In the genomic region with DNA sequence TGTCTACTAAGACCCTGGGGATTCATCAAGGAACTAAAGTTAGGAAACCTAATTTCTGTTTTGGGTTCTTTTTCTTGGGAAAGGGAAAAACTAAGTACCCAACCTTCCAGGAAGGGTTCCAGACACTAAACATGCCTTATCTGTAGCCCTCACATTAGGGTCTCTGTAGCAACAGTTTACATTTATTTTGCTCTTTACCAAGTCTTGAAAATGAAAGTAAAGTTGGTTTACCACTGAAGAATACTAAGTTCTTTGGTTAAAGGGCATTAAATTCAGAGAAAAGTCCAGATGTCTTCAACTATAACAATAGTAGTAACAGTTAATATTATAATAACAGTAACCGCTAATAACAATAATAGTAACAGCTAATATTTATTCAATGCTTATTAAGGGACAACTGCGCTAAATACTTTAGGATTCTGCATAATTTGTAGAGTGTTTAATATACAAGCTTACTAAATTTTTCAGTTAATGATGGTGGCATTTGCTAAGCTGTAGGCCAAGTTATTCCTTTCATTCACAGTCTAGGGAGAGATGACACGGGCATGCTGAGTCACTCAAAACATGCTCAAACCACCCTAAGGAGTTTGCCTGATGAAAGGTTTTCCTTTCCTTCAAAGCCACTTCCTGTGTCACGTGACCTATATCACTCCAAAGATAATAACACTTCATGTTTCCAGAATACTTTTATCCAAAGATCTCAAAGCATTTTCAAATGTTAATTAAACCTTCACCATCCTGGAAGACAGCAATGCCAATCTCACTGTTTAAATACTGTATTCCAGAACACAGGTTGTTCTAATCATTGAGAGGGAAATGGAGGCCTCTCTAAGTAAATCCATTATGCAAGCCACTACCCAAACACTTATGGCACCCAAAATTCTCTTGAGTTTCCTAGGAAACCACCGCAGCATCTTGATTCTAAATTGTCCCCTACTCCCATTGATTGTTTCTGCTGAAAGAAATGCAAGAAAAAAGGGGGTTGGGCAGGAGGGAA, we compare ENCODE assay signal across 12 cellular contexts.
A peak's percentile ranks its signal among the peaks of the same experiment; 100 is the strongest.
DNase-seq lines count a peak whose midpoint lies in the region; ATAC-seq, FAIRE-seq and TF ChIP-seq lines count a peak whose summit lies in the region.
"Had no signal": no experiment of that assay in that cellular context is flagged by ENCODE, and none has a peak within 500 bp of the region (broad histone marks: within the 10 kb centered on the region; RNA-seq: fewer than 3 reads in every experiment).

No MANE protein-coding gene starts in this region.

- DNase-seq in AG08396 (ENCODE audit: low spot score) (peak; percentile 48), HTR-8/SVneo (ENCODE audit: insufficient read length, low spot score) (peak; percentile 84), UCSD-AML1 (lab: John Stamatoyannopoulos, UW; ENCODE audit: unreplicated experiment) (peak; percentile 10), kidney glomerular epithelial cell (lab: John Stamatoyannopoulos, UW) (peak; percentile 72), endothelial cell (ENCODE audit: low spot score) (no peak), AML-193 (lab: John Stamatoyannopoulos, UW) (no peak), GM13976 (ENCODE audit: low spot score) (no peak)
- DNase-seq in stimulated activated naive CD8-positive, alpha-beta T cell treated with anti-CD3 and anti-CD28 coated beads, Interleukin-15, amount 100 ng/mL, for 72 hours = no peak
- DNase-seq: effector CD4-positive, alpha-beta T cell; NCI-H526; stimulated activated naive B cell treated with anti-CD40 and anti-IgM and Interleukin-4, amounts not matched to agents 10 μg/mL and 1 μg/mL and 100 μg/mL, for 72 hours had no signal

- TF ChIP-seq CTCF in endothelial cell (IDR thresholded peaks at IDR 0.05; ENCODE audit: unreplicated experiment) = no peak
- no peak for TF ChIP-seq CTCF in GM13976 (IDR thresholded peaks at IDR 0.05; ENCODE audit: borderline replicate concordance, control extremely low read depth, extremely low read depth, insufficient read depth, missing control alignments)

- H3K4me1 Mint-ChIP-seq in endothelial cell (ENCODE audit: unreplicated experiment) = peaks cover 11% of the 10 kb centered on the region
- no peaks in the 10 kb centered on the region for H3K4me1 Mint-ChIP-seq in stimulated activated naive CD8-positive, alpha-beta T cell treated with anti-CD3 and anti-CD28 coated beads, Interleukin-15, amount 100 ng/mL, for 72 hours
- H3K4me1 Mint-ChIP-seq: CD14-positive monocyte; stimulated activated naive B cell treated with anti-CD40 and anti-IgM and Interleukin-4, amounts not matched to agents 10 μg/mL and 1 μg/mL and 100 μg/mL, for 72 hours had no signal

- no peak for ATAC-seq in stimulated activated naive CD8-positive, alpha-beta T cell treated with anti-CD3 and anti-CD28 coated beads, Interleukin-15, amount 100 ng/mL, for 72 hours
- ATAC-seq: stimulated activated naive B cell treated with anti-CD40 and anti-IgM and Interleukin-4, amounts not matched to agents 10 μg/mL and 1 μg/mL and 100 μg/mL, for 72 hours had no signal

- no peak overlapping the region for H3K4me3 Mint-ChIP-seq in endothelial cell (ENCODE audit: unreplicated experiment)
- no peak overlapping the region for H3K4me3 Mint-ChIP-seq in stimulated activated naive CD8-positive, alpha-beta T cell treated with anti-CD3 and anti-CD28 coated beads, Interleukin-15, amount 100 ng/mL, for 72 hours
- H3K4me3 Mint-ChIP-seq: CD14-positive monocyte; stimulated activated naive B cell treated with anti-CD40 and anti-IgM and Interleukin-4, amounts not matched to agents 10 μg/mL and 1 μg/mL and 100 μg/mL, for 72 hours had no signal

- H3K27me3 Mint-ChIP-seq in endothelial cell (ENCODE audit: unreplicated experiment) = peaks cover 4% of the 10 kb centered on the region
- no peaks in the 10 kb centered on the region for H3K27me3 Mint-ChIP-seq in stimulated activated naive CD8-positive, alpha-beta T cell treated with anti-CD3 and anti-CD28 coated beads, Interleukin-15, amount 100 ng/mL, for 72 hours
- H3K27me3 Mint-ChIP-seq: stimulated activated naive B cell treated with anti-CD40 and anti-IgM and Interleukin-4, amounts not matched to agents 10 μg/mL and 1 μg/mL and 100 μg/mL, for 72 hours had no signal

- in situ Hi-C loops in GM13976 (cut with MboI; ENCODE audit: low sequenced_read_pairs, unreplicated experiment) = no loop called here

- no peaks in the 10 kb centered on the region for H3K36me3 Mint-ChIP-seq in endothelial cell (ENCODE audit: low read depth, unreplicated experiment)
- H3K36me3 Mint-ChIP-seq: CD14-positive monocyte; stimulated activated naive B cell treated with anti-CD40 and anti-IgM and Interleukin-4, amounts not matched to agents 10 μg/mL and 1 μg/mL and 100 μg/mL, for 72 hours had no signal

- no peak overlapping the region for H3K27ac Mint-ChIP-seq in endothelial cell (ENCODE audit: unreplicated experiment)
- H3K27ac Mint-ChIP-seq in stimulated activated naive CD8-positive, alpha-beta T cell treated with anti-CD3 and anti-CD28 coated beads, Interleukin-15, amount 100 ng/mL, for 72 hours = no peak overlapping the region
- H3K27ac Mint-ChIP-seq: CD14-positive monocyte; stimulated activated naive B cell treated with anti-CD40 and anti-IgM and Interleukin-4, amounts not matched to agents 10 μg/mL and 1 μg/mL and 100 μg/mL, for 72 hours had no signal

- H3K9me3 Mint-ChIP-seq in endothelial cell (ENCODE audit: unreplicated experiment) = no peaks in the 10 kb centered on the region
- no peaks in the 10 kb centered on the region for H3K9me3 Mint-ChIP-seq in stimulated activated naive CD8-positive, alpha-beta T cell treated with anti-CD3 and anti-CD28 coated beads, Interleukin-15, amount 100 ng/mL, for 72 hours
- H3K9me3 Mint-ChIP-seq: stimulated activated naive B cell treated with anti-CD40 and anti-IgM and Interleukin-4, amounts not matched to agents 10 μg/mL and 1 μg/mL and 100 μg/mL, for 72 hours had no signal

- FAIRE-seq in HTR-8/SVneo (lab: Jason Lieb, UNC) = peak; percentile 97

Comparison
In these comparisons a context has a peak if more than half of its experiments do, and no peak if none do; other contexts are left out.
1. DNase-seq: peak in AG08396 (single experiment), HTR-8/SVneo (single experiment), UCSD-AML1 (single experiment) and kidney glomerular epithelial cell (single experiment); none in endothelial cell (single experiment), AML-193 (0 of 2), GM13976 (single experiment) and stimulated activated naive CD8-positive, alpha-beta T cell treated with anti-CD3 and anti-CD28 coated beads, Interleukin-15, amount 100 ng/mL, for 72 hours (0 of 2).